1 cellular context compared by ENCODE assay signal in the genomic region with DNA sequence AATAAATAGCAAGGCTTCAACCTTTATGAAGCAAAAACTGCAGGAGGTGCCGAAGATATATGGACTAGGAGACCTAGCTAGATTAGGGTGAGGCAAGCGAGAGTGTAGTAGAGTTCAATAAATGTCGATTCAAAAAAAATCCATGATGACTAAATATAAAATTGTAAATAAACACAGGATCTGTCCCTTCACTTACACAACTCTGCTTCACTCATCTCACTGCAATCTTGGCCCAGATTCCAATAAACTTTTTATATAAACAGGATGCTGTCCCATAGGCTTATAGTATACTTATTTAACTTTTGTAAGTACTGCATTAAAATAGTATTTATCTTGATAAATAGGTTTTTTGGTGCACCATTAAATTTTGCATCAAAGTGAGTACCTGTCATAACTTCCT.
TF ChIP-seq lines count a peak whose summit lies in the region.

No MANE protein-coding gene starts in this region.

TF ChIP-seq in IMR-90, 13 proteins besides CTCF, POLR2A, EP300 and RAD21:
- TF ChIP-seq FOS (IDR thresholded peaks at IDR 0.05; ENCODE audit: low read depth, low read length) (no peak), CEBPB (IDR thresholded peaks at IDR 0.05; ENCODE audit: low read depth, low read length) (0 out of 2 replicates have a peak, but pooled peaks have one; percentile 16)
